ENCODE assay signal across 22 cellular contexts in the genomic region with DNA sequence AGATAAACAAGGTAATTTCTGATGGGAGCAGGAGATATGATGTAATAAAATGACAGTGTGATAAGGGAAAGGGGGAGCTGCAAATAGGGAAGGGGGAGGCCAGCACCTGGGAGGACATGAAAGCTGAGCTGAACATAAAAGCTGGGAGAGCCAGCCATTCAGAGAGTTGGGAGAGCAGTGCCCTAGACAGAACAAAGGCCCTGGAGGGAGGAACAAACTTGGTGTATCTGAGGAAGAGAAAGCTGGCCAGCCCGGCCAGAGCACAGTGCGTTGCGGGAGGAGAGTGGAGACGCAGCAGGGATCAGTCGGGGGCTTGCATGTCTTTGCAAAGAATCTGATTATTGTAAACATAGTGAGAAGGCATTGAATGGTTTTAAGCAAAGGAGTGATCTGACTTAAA.
DNase-seq lines count a peak whose midpoint lies in the region; ATAC-seq, FAIRE-seq and TF ChIP-seq lines count a peak whose summit lies in the region.
"Had no signal": no experiment of that assay in that cellular context is flagged by ENCODE, and none has a peak within 500 bp of the region (broad histone marks: within the 10 kb centered on the region; RNA-seq: fewer than 3 reads in every experiment).

No MANE protein-coding gene starts in this region.

- H3K79me2 ChIP-seq in astrocyte (ENCODE audit: insufficient read depth, low read length), result peaks cover 41% of the 10 kb centered on the region

- ATAC-seq in stimulated activated effector memory CD8-positive, alpha-beta T cell treated with anti-CD3 and anti-CD28 coated beads, Interleukin-12 subunit alpha, Interleukin-12 subunit beta, amount 100 ng/mL, for 72 hours, result no peak
- ATAC-seq: activated CD4-positive, CD25-positive, alpha-beta regulatory T cell treated with anti-CD3 and anti-CD28 coated beads, Interleukin-2, amount 50 U/mL, for 24 hours; foreskin keratinocyte had no signal

- no peak overlapping the region for H3K4me3 ChIP-seq in astrocyte (ENCODE audit: insufficient read depth, low read depth, low read length)
- H3K4me3 ChIP-seq: transverse colon had no signal

- no peaks in the 10 kb centered on the region for H3K9me3 ChIP-seq in astrocyte (ENCODE audit: insufficient read depth, low read depth, low read length)
- H3K9me3 ChIP-seq: transverse colon had no signal

- H3K27ac Mint-ChIP-seq in astrocyte (ENCODE audit: unreplicated experiment), result no peak overlapping the region
- H3K27ac Mint-ChIP-seq in stimulated activated effector memory CD8-positive, alpha-beta T cell treated with anti-CD3 and anti-CD28 coated beads, Interleukin-12 subunit alpha, Interleukin-12 subunit beta, amount 100 ng/mL, for 72 hours, result peak overlapping the region; percentile 57
- H3K27ac Mint-ChIP-seq: memory B cell had no signal

- H3K9ac ChIP-seq in astrocyte (ENCODE audit: low read length), result no peak overlapping the region

- H3K4me1 ChIP-seq in astrocyte (ENCODE audit: insufficient read depth, low read length), result peaks cover under 1% of the 10 kb centered on the region
- H3K4me1 ChIP-seq: foreskin keratinocyte, transverse colon had no signal

- no peaks in the 10 kb centered on the region for H3K27me3 ChIP-seq in astrocyte (ENCODE audit: insufficient read depth, low read length)
- H3K27me3 ChIP-seq: foreskin keratinocyte, transverse colon had no signal

- H2AFZ ChIP-seq in astrocyte (ENCODE audit: low read depth, low read length), result no peak overlapping the region

- TF ChIP-seq CTCF in astrocyte (IDR thresholded peaks at IDR 0.05; ENCODE audit: insufficient read depth, low read depth, low read length), result no peak

- peaks cover 86% of the 10 kb centered on the region for H4K20me1 ChIP-seq in astrocyte (ENCODE audit: insufficient read depth, low read length)

- H3K9me3 Mint-ChIP-seq in astrocyte (ENCODE audit: unreplicated experiment), result no peaks in the 10 kb centered on the region
- H3K9me3 Mint-ChIP-seq in stimulated activated effector memory CD8-positive, alpha-beta T cell treated with anti-CD3 and anti-CD28 coated beads, Interleukin-12 subunit alpha, Interleukin-12 subunit beta, amount 100 ng/mL, for 72 hours, result no peaks in the 10 kb centered on the region
- H3K9me3 Mint-ChIP-seq: memory B cell had no signal

- H3K27ac ChIP-seq in astrocyte (ENCODE audit: low read depth, low read length), result no peak overlapping the region
- H3K27ac ChIP-seq: C4-2B, foreskin keratinocyte, transverse colon had no signal

- H3K27me3 Mint-ChIP-seq in astrocyte (ENCODE audit: low read depth, unreplicated experiment), result no peaks in the 10 kb centered on the region
- H3K27me3 Mint-ChIP-seq: memory B cell had no signal

- H3K4me3 Mint-ChIP-seq in astrocyte (ENCODE audit: unreplicated experiment), result peak overlapping the region; percentile 31
- H3K4me3 Mint-ChIP-seq in stimulated activated effector memory CD8-positive, alpha-beta T cell treated with anti-CD3 and anti-CD28 coated beads, Interleukin-12 subunit alpha, Interleukin-12 subunit beta, amount 100 ng/mL, for 72 hours, result no peak overlapping the region
- H3K4me3 Mint-ChIP-seq: memory B cell had no signal

- peaks cover 2% of the 10 kb centered on the region for H3K36me3 ChIP-seq in astrocyte (ENCODE audit: insufficient read depth, low read length)
- H3K36me3 ChIP-seq: transverse colon had no signal

- peaks cover 27% of the 10 kb centered on the region for H3K4me1 Mint-ChIP-seq in astrocyte (ENCODE audit: low read depth, unreplicated experiment)
- H3K4me1 Mint-ChIP-seq in stimulated activated effector memory CD8-positive, alpha-beta T cell treated with anti-CD3 and anti-CD28 coated beads, Interleukin-12 subunit alpha, Interleukin-12 subunit beta, amount 100 ng/mL, for 72 hours, result peaks cover 35% of the 10 kb centered on the region

- DNase-seq in NCI-H1417 (lab: John Stamatoyannopoulos, UW) (peak in 2 of 3 experiments; percentile 14 to 43), NCI-H1417 treated with DMSO at 0.1 percent for 48 hours (lab: John Stamatoyannopoulos, UW) (no peak), astrocyte (ENCODE audit: low read depth) (no peak), iPS-NIHi11 (ENCODE audit: low spot score) (peak; percentile 67), HPDE6-E6E7 (ENCODE audit: extremely low spot score) (no peak), RPMI8226 (no peak), GM19240 (ENCODE audit: insufficient read length, low spot score) (no peak)
- no peak for DNase-seq in stimulated activated effector memory CD8-positive, alpha-beta T cell treated with anti-CD3 and anti-CD28 coated beads, Interleukin-12 subunit alpha, Interleukin-12 subunit beta, amount 100 ng/mL, for 72 hours (ENCODE audit: low spot score in 2 of 2)
- DNase-seq: activated effector memory CD4-positive, alpha-beta T cell treated with anti-CD3 and anti-CD28 coated beads, Interleukin-2, amount 50 U/mL, for 16 hours; amniotic stem cell; cerebellar nuclear complex; DMS79; foreskin keratinocyte; SHP77 treated with DMSO at 0.1 percent for 48 hours; stimulated activated naive CD4-positive, alpha-beta T cell treated with Interleukin-2 at 50 U/mL for 16 hours; transverse colon had no signal

- peaks cover 16% of the 10 kb centered on the region for H3K36me3 Mint-ChIP-seq in astrocyte (ENCODE audit: low read depth, unreplicated experiment)
- H3K36me3 Mint-ChIP-seq in stimulated activated effector memory CD8-positive, alpha-beta T cell treated with anti-CD3 and anti-CD28 coated beads, Interleukin-12 subunit alpha, Interleukin-12 subunit beta, amount 100 ng/mL, for 72 hours, result peaks cover 22% of the 10 kb centered on the region

- no peak overlapping the region for H3K4me2 ChIP-seq in astrocyte (ENCODE audit: low read length)

- FAIRE-seq in astrocyte (lab: Jason Lieb, UNC), result no peak
- FAIRE-seq: endothelial cell of umbilical vein, GM18507, H54 had no signal

Comparison
In these comparisons a context has a peak if more than half of its experiments do, and no peak if none do; other contexts are left out.
1. DNase-seq: peak in NCI-H1417 (2 of 3) and iPS-NIHi11 (single experiment); none in NCI-H1417 treated with DMSO at 0.1 percent for 48 hours (single experiment), astrocyte (single experiment), stimulated activated effector memory CD8-positive, alpha-beta T cell treated with anti-CD3 and anti-CD28 coated beads, Interleukin-12 subunit alpha, Interleukin-12 subunit beta, amount 100 ng/mL, for 72 hours (0 of 2), HPDE6-E6E7 (single experiment), RPMI8226 (single experiment) and GM19240 (single experiment).